17 cellular contexts compared by ENCODE assay signal in genomic region chr1:37734629-37735591, GRCh38. TPM values are rescaled to one million over a fixed set of nuclear protein-coding genes. Genes with fewer than 3 reads are reported as not detected.
DNase-seq lines count a peak whose midpoint lies in the region; ATAC-seq and TF ChIP-seq lines count a peak whose summit lies in the region.
"Had no signal": no experiment of that assay in that cellular context is flagged by ENCODE, and none has a peak within 500 bp of the region (broad histone marks: within the 10 kb centered on the region; RNA-seq: fewer than 3 reads in every experiment).

No MANE protein-coding gene starts in this region.

- DNase-seq in activated CD4-positive, alpha-beta memory T cell treated with anti-CD3 and anti-CD28 coated beads for 36 hours, result peak; percentile 18
- no peak for DNase-seq in activated CD4-positive, alpha-beta memory T cell treated with anti-CD3 and anti-CD28 coated beads, Interleukin-2, amount 10 ng/mL, durations not matched to agents 7 days and 5 days
- DNase-seq in sciatic nerve (ENCODE audit: low spot score) (peak; percentile 55), germinal center (ENCODE audit: low spot score) (no peak)
- DNase-seq: activated T-cell treated with anti-CD3 and anti-CD28 coated beads, Interleukin-2, amount 50 U/mL, for 1 hour; amygdala; effector CD4-positive, alpha-beta T cell; left ventricle myocardium inferior; NCI-H2171 treated with DMSO at 0.1 percent for 48 hours had no signal

- peaks cover 24% of the 10 kb centered on the region for H3K27me3 ChIP-seq in iPS-18a (ENCODE audit: control insufficient read depth, insufficient read depth, low read length)

- H3K4me1 ChIP-seq in iPS-18a (ENCODE audit: control insufficient read depth, low read depth, low read length), result no peaks in the 10 kb centered on the region
- H3K4me1 ChIP-seq: foreskin keratinocyte, left ventricle myocardium inferior had no signal

- TF ChIP-seq CTCF in WI38 (IDR thresholded peaks at IDR 0.05; ENCODE audit: low read depth, low read length), result no peak

- H3K9me3 Mint-ChIP-seq in activated CD4-positive, alpha-beta memory T cell treated with anti-CD3 and anti-CD28 coated beads for 36 hours, result no peaks in the 10 kb centered on the region
- H3K9me3 Mint-ChIP-seq in activated CD4-positive, alpha-beta memory T cell treated with anti-CD3 and anti-CD28 coated beads, Interleukin-2, amount 10 ng/mL, durations not matched to agents 7 days and 5 days, result no peaks in the 10 kb centered on the region

- H3K9me3 ChIP-seq in iPS-18a (ENCODE audit: control insufficient read depth, low read depth, low read length), result no peaks in the 10 kb centered on the region
- H3K9me3 ChIP-seq: left ventricle myocardium inferior, thoracic aorta had no signal

- ATAC-seq in sciatic nerve, result no peak
- no peak for ATAC-seq in GM18861 (IDR thresholded peaks at IDR 0.05; ENCODE audit: unreplicated experiment)
- ATAC-seq in HG02884 (IDR thresholded peaks at IDR 0.05; ENCODE audit: unreplicated experiment), result no peak

- H3K4me3 ChIP-seq in WI38 (ENCODE audit: low read depth, low read length) (0 out of 2 replicates have a peak overlapping the region, but pooled peaks have one; percentile 4), iPS-18a (ENCODE audit: low read length) (peak overlapping the region; percentile 66)
- H3K4me3 ChIP-seq: left ventricle myocardium inferior, SK-N-MC, thoracic aorta had no signal

- no peak overlapping the region for H3K9ac ChIP-seq in iPS-18a (ENCODE audit: low read length)

- no peak overlapping the region for H3K27ac ChIP-seq in iPS-18a (ENCODE audit: low read length)
- H3K27ac ChIP-seq: foreskin keratinocyte, left ventricle myocardium inferior, SK-N-MC, thoracic aorta had no signal

- intact Hi-C loops in activated CD4-positive, alpha-beta memory T cell treated with anti-CD3 and anti-CD28 coated beads for 36 hours (cut with micrococcal nuclease), result no loop called here
- intact Hi-C loops in sciatic nerve (cut with DNase I), result no loop called here

- no peak overlapping the region for H3K4me3 Mint-ChIP-seq in activated CD4-positive, alpha-beta memory T cell treated with anti-CD3 and anti-CD28 coated beads for 36 hours
- no peak overlapping the region for H3K4me3 Mint-ChIP-seq in activated CD4-positive, alpha-beta memory T cell treated with anti-CD3 and anti-CD28 coated beads, Interleukin-2, amount 10 ng/mL, durations not matched to agents 7 days and 5 days

- peaks cover 30% of the 10 kb centered on the region for H3K27me3 Mint-ChIP-seq in activated CD4-positive, alpha-beta memory T cell treated with anti-CD3 and anti-CD28 coated beads for 36 hours
- peaks cover 29% of the 10 kb centered on the region for H3K27me3 Mint-ChIP-seq in activated CD4-positive, alpha-beta memory T cell treated with anti-CD3 and anti-CD28 coated beads, Interleukin-2, amount 10 ng/mL, durations not matched to agents 7 days and 5 days

- peaks cover 6% of the 10 kb centered on the region for H3K4me1 Mint-ChIP-seq in activated CD4-positive, alpha-beta memory T cell treated with anti-CD3 and anti-CD28 coated beads for 36 hours (ENCODE audit: low read depth)
- H3K4me1 Mint-ChIP-seq in activated CD4-positive, alpha-beta memory T cell treated with anti-CD3 and anti-CD28 coated beads, Interleukin-2, amount 10 ng/mL, durations not matched to agents 7 days and 5 days, result no peaks in the 10 kb centered on the region

- POLR2A ChIA-PET in activated CD4-positive, alpha-beta memory T cell treated with anti-CD3 and anti-CD28 coated beads for 36 hours (lab: Charles Lee), result interaction anchor here (0.9 kb wide), 1 partner anchor 42 kb away, joined by 3 read pairs; no protein-coding TSS in a partner anchor
- POLR2A ChIA-PET in activated CD4-positive, alpha-beta memory T cell treated with anti-CD3 and anti-CD28 coated beads, Interleukin-2, amount 10 ng/mL, durations not matched to agents 7 days and 5 days (lab: Charles Lee), result no interaction called here

- H3K36me3 ChIP-seq in iPS-18a (ENCODE audit: control insufficient read depth, low read depth, low read length), result no peaks in the 10 kb centered on the region
- H3K36me3 ChIP-seq: left ventricle myocardium inferior, thoracic aorta had no signal

- H3K36me3 Mint-ChIP-seq in activated CD4-positive, alpha-beta memory T cell treated with anti-CD3 and anti-CD28 coated beads for 36 hours, result peaks cover 2% of the 10 kb centered on the region
- no peaks in the 10 kb centered on the region for H3K36me3 Mint-ChIP-seq in activated CD4-positive, alpha-beta memory T cell treated with anti-CD3 and anti-CD28 coated beads, Interleukin-2, amount 10 ng/mL, durations not matched to agents 7 days and 5 days (ENCODE audit: low read depth)

- H3K27ac Mint-ChIP-seq in activated CD4-positive, alpha-beta memory T cell treated with anti-CD3 and anti-CD28 coated beads for 36 hours, result no peak overlapping the region
- H3K27ac Mint-ChIP-seq in activated CD4-positive, alpha-beta memory T cell treated with anti-CD3 and anti-CD28 coated beads, Interleukin-2, amount 10 ng/mL, durations not matched to agents 7 days and 5 days, result no peak overlapping the region

- CTCF ChIA-PET in activated CD4-positive, alpha-beta memory T cell treated with anti-CD3 and anti-CD28 coated beads for 36 hours (lab: Charles Lee), result no interaction called here
- CTCF ChIA-PET in activated CD4-positive, alpha-beta memory T cell treated with anti-CD3 and anti-CD28 coated beads, Interleukin-2, amount 10 ng/mL, durations not matched to agents 7 days and 5 days (lab: Charles Lee), result interaction anchor here (1.3 kb wide), 1 partner anchor 125 kb away, joined by 3 read pairs; the partner anchor contains the start of gene MTF1

RNA-seq across cellular contexts. Expression of gene EPHA10, which starts 30.0 kb away (rescaled TPM):
- under 1 TPM; 0.48 to 0.92 TPM for total RNA-seq in activated CD4-positive, alpha-beta memory T cell treated with anti-CD3 and anti-CD28 coated beads for 36 hours
- total RNA-seq in activated CD4-positive, alpha-beta memory T cell treated with anti-CD3 and anti-CD28 coated beads, Interleukin-2, amount 10 ng/mL, durations not matched to agents 7 days and 5 days, result not detected
- total RNA-seq in sciatic nerve, result 1.6 TPM
- total RNA-seq: A673, foreskin keratinocyte, thoracic aorta had no signal

RNA-seq across cellular contexts. Expression of gene CDCA8, which starts 42.6 kb away (rescaled TPM):
- total RNA-seq in activated CD4-positive, alpha-beta memory T cell treated with anti-CD3 and anti-CD28 coated beads for 36 hours, result 10 to 100 TPM; 55.0 to 56.0 TPM
- total RNA-seq in activated CD4-positive, alpha-beta memory T cell treated with anti-CD3 and anti-CD28 coated beads, Interleukin-2, amount 10 ng/mL, durations not matched to agents 7 days and 5 days, result 10 to 100 TPM; 73.5 to 73.6 TPM
- 0.85 TPM for total RNA-seq in sciatic nerve

RNA-seq across cellular contexts. Expression of gene MANEAL, which starts 58.7 kb away (rescaled TPM):
- 1 to 10 TPM; 1.5 TPM for total RNA-seq in activated CD4-positive, alpha-beta memory T cell treated with anti-CD3 and anti-CD28 coated beads for 36 hours
- total RNA-seq in activated CD4-positive, alpha-beta memory T cell treated with anti-CD3 and anti-CD28 coated beads, Interleukin-2, amount 10 ng/mL, durations not matched to agents 7 days and 5 days, result 1 to 10 TPM; 1.7 to 1.8 TPM
- total RNA-seq in sciatic nerve, result 2.3 TPM

Comparison
In these comparisons a context has a peak if more than half of its experiments do, and no peak if none do; other contexts are left out.
1. DNase-seq: peak in activated CD4-positive, alpha-beta memory T cell treated with anti-CD3 and anti-CD28 coated beads for 36 hours (single experiment) and sciatic nerve (single experiment); none in activated CD4-positive, alpha-beta memory T cell treated with anti-CD3 and anti-CD28 coated beads, Interleukin-2, amount 10 ng/mL, durations not matched to agents 7 days and 5 days (single experiment) and germinal center (single experiment).
2. RNA of gene CDCA8, which starts 42.6 kb away (total RNA-seq): 73.5 to 73.6 TPM in activated CD4-positive, alpha-beta memory T cell treated with anti-CD3 and anti-CD28 coated beads, Interleukin-2, amount 10 ng/mL, durations not matched to agents 7 days and 5 days and 55.0 to 56.0 TPM in activated CD4-positive, alpha-beta memory T cell treated with anti-CD3 and anti-CD28 coated beads for 36 hours; 0.85 TPM in sciatic nerve (single experiment); every median in the first group is over 10 times any median in the second.